Comparison of ENCODE assay signal across 1 cellular context in the genomic region with DNA sequence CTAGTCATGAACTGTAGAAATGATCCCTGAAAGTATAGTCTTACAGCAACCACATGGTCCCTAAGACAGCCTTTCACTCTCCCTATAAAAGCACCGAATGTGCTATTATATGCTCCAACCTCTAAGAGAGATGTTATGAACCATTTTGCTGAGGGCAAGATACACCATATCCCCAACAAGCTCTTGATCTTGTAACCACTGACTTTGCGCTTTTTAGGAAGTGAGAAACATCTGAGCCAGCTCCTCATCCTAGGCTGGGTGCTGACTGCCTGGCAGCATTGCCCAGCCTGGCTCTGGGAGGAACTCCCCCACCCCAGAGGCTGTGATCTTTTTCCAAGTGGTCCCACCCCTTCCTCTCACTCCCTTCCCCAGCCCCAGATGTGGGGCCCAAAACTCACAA.
TF ChIP-seq lines count a peak whose summit lies in the region.

No MANE protein-coding gene starts in this region.

TF ChIP-seq in GM12878, 131 proteins besides CTCF, POLR2A, EP300 and RAD21 (continued from another document):
- TF ChIP-seq FOS (IDR thresholded peaks at IDR 0.05; ENCODE audit: borderline replicate concordance, extremely low read depth, insufficient read length) (no peak), RCOR1 (conservative IDR thresholded peaks at IDR 0.05; ENCODE audit: low read depth, low read length) (no peak), RUNX3 (IDR thresholded peaks at IDR 0.05; ENCODE audit: low read length) (peak; percentile 15; the same call in 1 of the 2 replicates), TBL1XR1 (IDR thresholded peaks at IDR 0.05; ENCODE audit: low read depth, low read length) (no peak)
- TF ChIP-seq, protein P1, sequence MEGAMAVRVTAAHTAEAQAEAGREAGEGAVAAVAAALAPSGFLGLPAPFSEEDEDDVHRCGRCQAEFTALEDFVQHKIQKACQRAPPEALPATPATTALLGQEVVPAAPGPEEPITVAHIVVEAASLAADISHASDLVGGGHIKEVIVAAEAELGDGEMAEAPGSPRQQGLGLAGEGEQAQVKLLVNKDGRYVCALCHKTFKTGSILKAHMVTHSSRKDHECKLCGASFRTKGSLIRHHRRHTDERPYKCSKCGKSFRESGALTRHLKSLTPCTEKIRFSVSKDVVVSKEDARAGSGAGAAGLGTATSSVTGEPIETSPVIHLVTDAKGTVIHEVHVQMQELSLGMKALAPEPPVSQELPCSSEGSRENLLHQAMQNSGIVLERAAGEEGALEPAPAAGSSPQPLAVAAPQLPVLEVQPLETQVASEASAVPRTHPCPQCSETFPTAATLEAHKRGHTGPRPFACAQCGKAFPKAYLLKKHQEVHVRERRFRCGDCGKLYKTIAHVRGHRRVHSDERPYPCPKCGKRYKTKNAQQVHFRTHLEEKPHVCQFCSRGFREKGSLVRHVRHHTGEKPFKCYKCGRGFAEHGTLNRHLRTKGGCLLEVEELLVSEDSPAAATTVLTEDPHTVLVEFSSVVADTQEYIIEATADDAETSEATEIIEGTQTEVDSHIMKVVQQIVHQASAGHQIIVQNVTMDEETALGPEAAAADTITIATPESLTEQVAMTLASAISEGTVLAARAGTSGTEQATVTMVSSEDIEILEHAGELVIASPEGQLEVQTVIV (IDR thresholded peaks at IDR 0.05; ENCODE audit: borderline replicate concordance, partially characterized antibody) = no peak
TF ChIP-seq in GM12878: peak in this region for 2.
